ENCODE assay signal across 13 cellular contexts in the genomic region with DNA sequence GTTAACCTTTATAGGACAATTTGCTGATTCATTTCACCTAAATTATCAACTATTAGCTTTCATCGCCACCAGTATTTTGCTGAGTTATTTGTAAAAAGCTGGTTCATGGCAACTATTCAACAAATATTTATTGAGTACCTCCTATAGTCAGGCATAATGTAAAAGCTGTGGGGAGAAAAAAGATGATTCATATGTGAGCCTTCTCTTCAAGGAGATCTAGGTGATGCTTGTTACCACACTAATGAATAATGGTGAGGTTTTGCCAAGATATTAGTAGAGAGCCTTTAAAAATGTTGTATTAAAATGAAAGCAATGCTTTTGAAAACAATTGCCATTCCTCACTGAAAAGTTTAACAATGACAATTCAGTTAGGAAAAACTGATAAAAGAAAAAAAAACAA.
"Had no signal": no experiment of that assay in that cellular context is flagged by ENCODE, and none has a peak within 500 bp of the region (broad histone marks: within the 10 kb centered on the region; RNA-seq: fewer than 3 reads in every experiment).

No MANE protein-coding gene starts in this region.

- H3K9me3 Mint-ChIP-seq: activated naive CD4-positive, alpha-beta T cell treated with anti-CD3 and anti-CD28 coated beads for 36 hours; nephron progenitor cell had no signal

- H3K27ac Mint-ChIP-seq: activated naive CD4-positive, alpha-beta T cell treated with anti-CD3 and anti-CD28 coated beads for 36 hours; nephron progenitor cell had no signal

- H3K27ac ChIP-seq: breast epithelium, upper lobe of left lung had no signal

- H3K9me3 ChIP-seq: breast epithelium, mucosa of descending colon, sigmoid colon, upper lobe of left lung had no signal

- ATAC-seq: esophagus mucosa, left lobe of liver, mucosa of descending colon had no signal

- H3K36me3 ChIP-seq: breast epithelium had no signal

- H3K4me3 ChIP-seq: breast epithelium, dorsolateral prefrontal cortex, mucosa of descending colon, sigmoid colon, upper lobe of left lung had no signal

- H3K27me3 ChIP-seq: breast epithelium, dorsolateral prefrontal cortex, sigmoid colon, upper lobe of left lung had no signal

- DNase-seq: activated naive CD4-positive, alpha-beta T cell treated with anti-CD3 and anti-CD28 coated beads for 36 hours; dorsolateral prefrontal cortex; mucosa of descending colon; nephron progenitor cell; sigmoid colon; stimulated activated CD4-positive, alpha-beta T cell treated with anti-CD3 and anti-CD28 coated beads, Interleukin-2, amount 100 ng/mL, for 24 hours; stimulated activated naive CD4-positive, alpha-beta T cell; upper lobe of left lung had no signal

- H3K4me3 Mint-ChIP-seq: activated naive CD4-positive, alpha-beta T cell treated with anti-CD3 and anti-CD28 coated beads for 36 hours; nephron progenitor cell had no signal

- H3K4me1 ChIP-seq: breast epithelium, upper lobe of left lung had no signal

- FAIRE-seq: endometrium, islet of Langerhans had no signal
